ENCODE assay signal across 12 cellular contexts in the genomic region with DNA sequence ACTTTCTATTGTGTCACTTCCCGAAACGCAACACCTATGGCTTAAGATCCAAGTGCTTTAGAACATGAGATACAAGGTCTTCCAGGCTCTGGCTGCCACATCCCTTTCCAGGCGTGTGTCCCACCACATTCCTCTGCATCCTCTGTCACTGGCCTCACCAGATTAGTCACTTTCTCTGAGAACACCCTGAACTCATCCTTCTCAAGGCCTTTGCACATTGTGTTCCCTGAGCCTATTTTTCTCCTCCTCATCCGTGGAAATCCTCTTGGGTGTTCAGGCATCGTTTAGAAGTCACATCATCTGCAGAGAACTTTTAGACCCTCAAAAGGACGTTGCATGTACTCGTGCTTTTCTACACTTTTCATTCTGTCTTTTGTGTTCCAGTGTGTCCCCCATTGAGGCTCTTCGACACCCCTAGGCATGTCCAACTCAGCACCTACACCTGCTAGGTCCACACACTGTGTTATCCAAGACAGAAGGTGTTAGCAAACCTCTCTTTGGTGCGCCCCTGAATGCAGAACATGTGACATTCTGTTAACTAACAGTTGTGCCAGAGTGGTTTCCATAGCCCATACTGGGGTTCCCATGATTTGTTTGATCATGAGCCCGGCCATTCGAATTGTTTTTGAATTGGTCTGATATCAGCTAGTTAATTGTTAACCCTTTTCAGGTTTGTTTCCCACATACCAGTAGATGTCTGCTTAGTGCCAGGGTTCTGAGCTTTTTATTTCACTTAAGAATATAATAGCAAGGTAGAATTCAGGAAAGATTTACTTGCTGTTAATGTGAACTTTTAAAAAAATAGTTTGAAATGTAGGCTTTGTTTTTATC.
DNase-seq lines count a peak whose midpoint lies in the region; ATAC-seq and TF ChIP-seq lines count a peak whose summit lies in the region.
"Had no signal": no experiment of that assay in that cellular context is flagged by ENCODE, and none has a peak within 500 bp of the region (broad histone marks: within the 10 kb centered on the region; RNA-seq: fewer than 3 reads in every experiment).

No MANE protein-coding gene starts in this region.

- peaks cover 25% of the 10 kb centered on the region for H3K4me1 ChIP-seq in IMR-90 (ENCODE audit: control insufficient read depth, insufficient read depth, low read length)
- H3K4me1 ChIP-seq in lower lobe of right lung: peaks cover 30% of the 10 kb centered on the region
- peaks cover 0 to 15% of the 10 kb centered on the region in 2 donors for H3K4me1 ChIP-seq in thyroid gland
- peaks cover 3% of the 10 kb centered on the region for H3K4me1 ChIP-seq in BE2C

- H3K9me1 ChIP-seq in IMR-90 (ENCODE audit: insufficient read depth, low read length): peaks cover 34% of the 10 kb centered on the region

- H2BK20ac ChIP-seq in IMR-90 (ENCODE audit: low read depth, low read length): no peak overlapping the region

- dilution Hi-C loops in IMR-90 (cut with HindIII; ENCODE audit: low sequenced_read_pairs, unreplicated experiment): no loop called here

- H3K27me3 ChIP-seq in IMR-90 (ENCODE audit: control insufficient read depth, insufficient read depth, low read length) (no peaks in the 10 kb centered on the region), lower lobe of right lung (ENCODE audit: low read depth) (no peaks in the 10 kb centered on the region), thyroid gland (no peaks in the 10 kb centered on the region), BE2C (no peaks in the 10 kb centered on the region)

- H3K4me2 ChIP-seq in IMR-90 (ENCODE audit: low read depth, low read length): no peak overlapping the region

- H2AK9ac ChIP-seq in IMR-90 (replicated peaks; ENCODE audit: low read depth, low read length, poor library complexity): peak overlapping the region; percentile 6

- no peak for TF ChIP-seq RAD21 in IMR-90 (IDR thresholded peaks at IDR 0.05; ENCODE audit: low read length)

- peak overlapping the region; percentile 7; the same call in 1 of the 2 replicates for H3K18ac ChIP-seq in IMR-90 (ENCODE audit: low read depth, low read length)

- BruUV-seq in IMR-90 (replicated peaks; lab: Mats Ljungman, UMichigan): no TSS peak

- H3K79me1 ChIP-seq in IMR-90 (ENCODE audit: low read depth in 1 of 2, low read length in 2 of 2): peaks cover 17 to 77% of the 10 kb centered on the region in 2 experiments

- no peak overlapping the region for H3K56ac ChIP-seq in IMR-90 (ENCODE audit: extremely low read depth, insufficient read depth, low read length)

- H2BK15ac ChIP-seq in IMR-90 (ENCODE audit: low read depth, low read length): no peak overlapping the region

- H3K27ac ChIP-seq in IMR-90 (ENCODE audit: insufficient read depth, low read length) (no peak overlapping the region), lower lobe of right lung (peak overlapping the region; percentile 20), thyroid gland (peak overlapping the region; percentile 54 to 63 (median 60))
- H3K27ac ChIP-seq: VCaP had no signal

- H2BK120ac ChIP-seq in IMR-90 (ENCODE audit: low read depth, low read length): peak overlapping the region; percentile 19; the same call in 1 of the 2 replicates

- no peak overlapping the region for H3K9ac ChIP-seq in IMR-90 (ENCODE audit: low read depth, low read length)

- H3K9me3 ChIP-seq in IMR-90 (ENCODE audit: control insufficient read depth, insufficient read depth, low read length) (no peaks in the 10 kb centered on the region), lower lobe of right lung (no peaks in the 10 kb centered on the region), thyroid gland (no peaks in the 10 kb centered on the region), BE2C (no peaks in the 10 kb centered on the region)

- H4K91ac ChIP-seq in IMR-90 (ENCODE audit: insufficient read depth, low read depth, low read length): peak overlapping the region; percentile 38; the same call in 1 of the 2 replicates

- H3K36me3 ChIP-seq in IMR-90 (ENCODE audit: control insufficient read depth, insufficient read depth, low read length) (peaks cover 26% of the 10 kb centered on the region), lower lobe of right lung (no peaks in the 10 kb centered on the region), thyroid gland (no peaks in the 10 kb centered on the region), BE2C (no peaks in the 10 kb centered on the region)

- peak overlapping the region; percentile 47 for H2BK5ac ChIP-seq in IMR-90 (ENCODE audit: low read depth, low read length, poor library complexity, severe bottlenecking)

- intact Hi-C loops in IMR-90 (cut with micrococcal nuclease) (no loop called here), lower lobe of right lung (cut with DNase I) (no loop called here), thyroid gland (cut with DNase I) (no loop called here)

- TF ChIP-seq CTCF in IMR-90 (conservative IDR thresholded peaks at IDR 0.05; ENCODE audit: low read depth, low read length) (no peak), epithelial cell of esophagus (IDR thresholded peaks at IDR 0.05; ENCODE audit: insufficient read depth, low read depth, low read length, missing control alignments) (no peak), lower lobe of right lung (IDR thresholded peaks at IDR 0.05) (no peak), thyroid gland (IDR thresholded peaks at IDR 0.05) (no peak), BE2C (IDR thresholded peaks at IDR 0.05; ENCODE audit: low read depth, low read length) (no peak)

- peak overlapping the region in 1 of 2 experiments; percentile 48; a peak in 2 of 4 replicates for H4K8ac ChIP-seq in IMR-90 (ENCODE audit: low read depth in 2 of 2, low read length in 2 of 2)

- POLR2A ChIA-PET in IMR-90 (lab: Charles Lee; ENCODE audit: unreplicated experiment): no interaction called here

- H2AK5ac ChIP-seq in IMR-90 (ENCODE audit: low read depth, low read length): peak overlapping the region; percentile 75

- 80% methylated on average over 7 of the region's 11 CpGs; no CpG with 5 or more reads in 1 of the 2 experiments for WGBS in IMR-90 (ENCODE audit: extremely low coverage in 2 of 2, insufficient read length in 1 of 2), 2 experiments
- 85 to 89% methylated on average over 11 of the region's 11 CpGs for WGBS in thyroid gland, 2 donors

- ATAC-seq in IMR-90 (ENCODE audit: low read depth) (peak; percentile 52), lower lobe of right lung (peak in 1 of 2 donors; percentile 19)

- no peak for TF ChIP-seq POLR2A in IMR-90 (IDR thresholded peaks at IDR 0.05; ENCODE audit: low read depth, low read length)
- TF ChIP-seq POLR2A in thyroid gland (IDR thresholded peaks at IDR 0.05): no peak

- peak overlapping the region; percentile 36; the same call in 1 of the 2 replicates for H3K4ac ChIP-seq in IMR-90 (ENCODE audit: low read depth, low read length)

- H4K20me1 ChIP-seq in IMR-90 (ENCODE audit: insufficient read depth, low read length): peaks cover 81% of the 10 kb centered on the region

- CTCF ChIA-PET in IMR-90 (lab: Yijun Ruan, JAX): no interaction called here

- no peak overlapping the region for H2AFZ ChIP-seq in IMR-90 (replicated peaks; ENCODE audit: low read length, poor library complexity)

- H3K14ac ChIP-seq in IMR-90 (replicated peaks; ENCODE audit: low read depth, low read length): peak overlapping the region; percentile 16

- peak; percentile 76 for DNase-seq in IMR-90
- DNase-seq in epithelial cell of esophagus (ENCODE audit: low read depth): peak; percentile 49
- no peak for DNase-seq in lower lobe of right lung
- DNase-seq in thyroid gland: peak in 1 of 2 donors; percentile 8
- DNase-seq in AML-193 (lab: John Stamatoyannopoulos, UW): no peak
- DNase-seq in BE2C: no peak
- no peak for DNase-seq in NCI-H446 treated with DMSO at 0.1 percent for 48 hours (lab: John Stamatoyannopoulos, UW)
- no peak for DNase-seq in NCI-H69 (lab: John Stamatoyannopoulos, UW)
- DNase-seq: activated gamma-delta T cell, H7, OCI-M1 had no signal

- peak overlapping the region; percentile 55 for H3K23ac ChIP-seq in IMR-90 (ENCODE audit: low read depth, low read length)

- no peak overlapping the region for H4K5ac ChIP-seq in IMR-90 (ENCODE audit: low read depth, low read length)

- in situ Hi-C loops in IMR-90 (cut with MboI; ENCODE audit: low sequenced_read_pairs): no loop called here

- H3K4me3 ChIP-seq in IMR-90 (ENCODE audit: insufficient read depth, low read depth, low read length): no peak overlapping the region
- no peak overlapping the region for H3K4me3 ChIP-seq in epithelial cell of esophagus (ENCODE audit: low read length)
- H3K4me3 ChIP-seq in lower lobe of right lung: no peak overlapping the region
- H3K4me3 ChIP-seq in thyroid gland (replicated peaks in 1 of 3): no peak overlapping the region
- H3K4me3 ChIP-seq in BE2C (ENCODE audit: low read depth, low read length): no peak overlapping the region

TF ChIP-seq in IMR-90, 13 proteins besides CTCF, POLR2A, EP300 and RAD21:
- TF ChIP-seq MAZ (IDR thresholded peaks at IDR 0.05; ENCODE audit: borderline replicate concordance, low read depth, low read length) (no peak), MAFK (IDR thresholded peaks at IDR 0.05; ENCODE audit: low read depth, low read length) (no peak), SMC3 (IDR thresholded peaks at IDR 0.05; ENCODE audit: low read depth, low read length) (no peak)
- TF ChIP-seq, protein P1, sequence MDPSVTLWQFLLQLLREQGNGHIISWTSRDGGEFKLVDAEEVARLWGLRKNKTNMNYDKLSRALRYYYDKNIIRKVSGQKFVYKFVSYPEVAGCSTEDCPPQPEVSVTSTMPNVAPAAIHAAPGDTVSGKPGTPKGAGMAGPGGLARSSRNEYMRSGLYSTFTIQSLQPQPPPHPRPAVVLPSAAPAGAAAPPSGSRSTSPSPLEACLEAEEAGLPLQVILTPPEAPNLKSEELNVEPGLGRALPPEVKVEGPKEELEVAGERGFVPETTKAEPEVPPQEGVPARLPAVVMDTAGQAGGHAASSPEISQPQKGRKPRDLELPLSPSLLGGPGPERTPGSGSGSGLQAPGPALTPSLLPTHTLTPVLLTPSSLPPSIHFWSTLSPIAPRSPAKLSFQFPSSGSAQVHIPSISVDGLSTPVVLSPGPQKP (IDR thresholded peaks at IDR 0.05; ENCODE audit: borderline replicate concordance, low read depth, low read length): no peak

Comparison
In these comparisons a context has a peak if more than half of its experiments do, and no peak if none do; other contexts are left out.
1. DNase-seq: peak in IMR-90 (single experiment) and epithelial cell of esophagus (single experiment); none in lower lobe of right lung (single experiment), AML-193 (0 of 2), BE2C (single experiment), NCI-H446 treated with DMSO at 0.1 percent for 48 hours (single experiment) and NCI-H69 (single experiment).